ENCODE assay signal across 8 cellular contexts in genomic region chr1:145488193-145488933, GRCh38.
DNase-seq lines count a peak whose midpoint lies in the region; ATAC-seq and TF ChIP-seq lines count a peak whose summit lies in the region.
"Not testable (repeated sequence)": the region's sequence is repeated elsewhere in the genome, so short reads cannot be mapped to it uniquely, and the experiment has no call there.

No MANE protein-coding gene starts in this region.

- not testable (repeated sequence) for H3K27me3 ChIP-seq in CD8-positive, alpha-beta T cell (ENCODE audit: insufficient read depth, low read length); right cardiac atrium (ENCODE audit: control insufficient read depth, insufficient read depth)

- H3K4me3 ChIP-seq in CD8-positive, alpha-beta T cell (ENCODE audit: low read depth, low read length); right cardiac atrium (ENCODE audit: low read length): not testable (repeated sequence)
- H3K4me3 ChIP-seq in astrocyte of the spinal cord (ENCODE audit: low read depth, low read length) = peak overlapping the region; percentile 15

- H3K9me3 Mint-ChIP-seq in CD8-positive, alpha-beta T cell; HFFc6; activated CD8-positive, alpha-beta T cell treated with anti-CD3 and anti-CD28 coated beads, Interleukin-2, amount 10 ng/mL, durations not matched to agents 7 days and 5 days (ENCODE audit: insufficient read depth); activated T-helper 2 cell treated with anti-CD3 and anti-CD28 coated beads, Interferon-gamma antibody, Interleukin-2, Interleukin-4, amounts not matched to agents 10 μg/mL and 5 μg/mL and 100 μg/mL, durations not matched to agents 14 hours and 24 hours and 36 hours; stimulated activated memory B cell treated with anti-CD40 and anti-IgM and Interleukin-4, amounts not matched to agents 10 μg/mL and 1 μg/mL and 100 μg/mL, for 72 hours: not testable (repeated sequence)

- H3K4me1 ChIP-seq in CD8-positive, alpha-beta T cell (ENCODE audit: insufficient read depth, low read length); right cardiac atrium (ENCODE audit: control insufficient read depth, insufficient read depth, low read length): not testable (repeated sequence)

- WGBS in right cardiac atrium = 5% methylated on average over 6 of the region's 31 CpGs

- H3K27me3 Mint-ChIP-seq in CD8-positive, alpha-beta T cell (ENCODE audit: low read depth); HFFc6 (ENCODE audit: insufficient read depth); T-helper 17 cell; stimulated activated memory B cell treated with anti-CD40 and anti-IgM and Interleukin-4, amounts not matched to agents 10 μg/mL and 1 μg/mL and 100 μg/mL, for 72 hours: not testable (repeated sequence)
- H3K27me3 Mint-ChIP-seq in activated CD8-positive, alpha-beta T cell treated with anti-CD3 and anti-CD28 coated beads, Interleukin-2, amount 10 ng/mL, durations not matched to agents 7 days and 5 days (ENCODE audit: low read depth) = peaks cover 15% of the 10 kb centered on the region
- peaks cover 14% of the 10 kb centered on the region for H3K27me3 Mint-ChIP-seq in activated T-helper 2 cell treated with anti-CD3 and anti-CD28 coated beads, Interferon-gamma antibody, Interleukin-2, Interleukin-4, amounts not matched to agents 10 μg/mL and 5 μg/mL and 100 μg/mL, durations not matched to agents 14 hours and 24 hours and 36 hours (ENCODE audit: low read depth)

- not testable (repeated sequence) for H3K27ac ChIP-seq in CD8-positive, alpha-beta T cell (ENCODE audit: low read depth, low read length); right cardiac atrium (ENCODE audit: low read length)

- TF ChIP-seq CTCF in CD8-positive, alpha-beta T cell (IDR thresholded peaks at IDR 0.05); HFFc6 (IDR thresholded peaks at IDR 0.05); astrocyte of the spinal cord (IDR thresholded peaks at IDR 0.05; ENCODE audit: low read depth, low read length): not testable (repeated sequence)

- H3K36me3 Mint-ChIP-seq in CD8-positive, alpha-beta T cell; HFFc6 (ENCODE audit: low read depth); T-helper 17 cell (ENCODE audit: low read depth); activated CD8-positive, alpha-beta T cell treated with anti-CD3 and anti-CD28 coated beads, Interleukin-2, amount 10 ng/mL, durations not matched to agents 7 days and 5 days (ENCODE audit: low read depth); activated T-helper 2 cell treated with anti-CD3 and anti-CD28 coated beads, Interferon-gamma antibody, Interleukin-2, Interleukin-4, amounts not matched to agents 10 μg/mL and 5 μg/mL and 100 μg/mL, durations not matched to agents 14 hours and 24 hours and 36 hours (ENCODE audit: low read depth); stimulated activated memory B cell treated with anti-CD40 and anti-IgM and Interleukin-4, amounts not matched to agents 10 μg/mL and 1 μg/mL and 100 μg/mL, for 72 hours: not testable (repeated sequence)

- not testable (repeated sequence) for H3K9me3 ChIP-seq in CD8-positive, alpha-beta T cell (ENCODE audit: low read length); T-helper 17 cell (ENCODE audit: control insufficient read depth, low read length, poor library complexity, severe bottlenecking); right cardiac atrium (ENCODE audit: control insufficient read depth, low read length)

- ATAC-seq in CD8-positive, alpha-beta T cell; T-helper 17 cell; activated CD8-positive, alpha-beta T cell treated with anti-CD3 and anti-CD28 coated beads, Interleukin-2, amount 10 ng/mL, durations not matched to agents 7 days and 5 days; stimulated activated memory B cell treated with anti-CD40 and anti-IgM and Interleukin-4, amounts not matched to agents 10 μg/mL and 1 μg/mL and 100 μg/mL, for 72 hours: not testable (repeated sequence)
- ATAC-seq in right cardiac atrium = peak; percentile 61 to 70

- in situ Hi-C loops in astrocyte of the spinal cord (cut with HindIII; ENCODE audit: low sequenced_read_pairs) = not testable (repeated sequence)

- peak overlapping the region; percentile 58 for H3K4me3 Mint-ChIP-seq in CD8-positive, alpha-beta T cell
- H3K4me3 Mint-ChIP-seq in HFFc6 = peak overlapping the region; percentile 36; the same call in 1 of the 2 replicates
- H3K4me3 Mint-ChIP-seq in T-helper 17 cell = peak overlapping the region; percentile 76
- peak overlapping the region; percentile 38 for H3K4me3 Mint-ChIP-seq in activated CD8-positive, alpha-beta T cell treated with anti-CD3 and anti-CD28 coated beads, Interleukin-2, amount 10 ng/mL, durations not matched to agents 7 days and 5 days
- peak overlapping the region; percentile 58 for H3K4me3 Mint-ChIP-seq in activated T-helper 2 cell treated with anti-CD3 and anti-CD28 coated beads, Interferon-gamma antibody, Interleukin-2, Interleukin-4, amounts not matched to agents 10 μg/mL and 5 μg/mL and 100 μg/mL, durations not matched to agents 14 hours and 24 hours and 36 hours (ENCODE audit: low read depth)
- peak overlapping the region; percentile 71 for H3K4me3 Mint-ChIP-seq in stimulated activated memory B cell treated with anti-CD40 and anti-IgM and Interleukin-4, amounts not matched to agents 10 μg/mL and 1 μg/mL and 100 μg/mL, for 72 hours

- H3K36me3 ChIP-seq in CD8-positive, alpha-beta T cell (ENCODE audit: insufficient read depth, low read length) = not testable (repeated sequence)

- CTCF ChIA-PET in CD8-positive, alpha-beta T cell (lab: Charles Lee); activated CD8-positive, alpha-beta T cell treated with anti-CD3 and anti-CD28 coated beads, Interleukin-2, amount 10 ng/mL, durations not matched to agents 7 days and 5 days (lab: Charles Lee): not testable (repeated sequence)

- intact Hi-C loops in CD8-positive, alpha-beta T cell (cut with DNase I, micrococcal nuclease); activated T-helper 2 cell treated with anti-CD3 and anti-CD28 coated beads, Interferon-gamma antibody, Interleukin-2, Interleukin-4, amounts not matched to agents 10 μg/mL and 5 μg/mL and 100 μg/mL, durations not matched to agents 14 hours and 24 hours and 36 hours (cut with micrococcal nuclease); right cardiac atrium (cut with DNase I): not testable (repeated sequence)

- not testable (repeated sequence) for DNase-seq in CD8-positive, alpha-beta T cell; HFFc6; T-helper 17 cell; activated CD8-positive, alpha-beta T cell treated with anti-CD3 and anti-CD28 coated beads, Interleukin-2, amount 10 ng/mL, durations not matched to agents 7 days and 5 days; activated T-helper 2 cell treated with anti-CD3 and anti-CD28 coated beads, Interferon-gamma antibody, Interleukin-2, Interleukin-4, amounts not matched to agents 10 μg/mL and 5 μg/mL and 100 μg/mL, durations not matched to agents 14 hours and 24 hours and 36 hours (ENCODE audit: low spot score); astrocyte of the spinal cord (ENCODE audit: low read depth, low spot score); right cardiac atrium

- not testable (repeated sequence) for H3K4me1 Mint-ChIP-seq in CD8-positive, alpha-beta T cell (ENCODE audit: low read depth); HFFc6 (ENCODE audit: low read depth); T-helper 17 cell; activated CD8-positive, alpha-beta T cell treated with anti-CD3 and anti-CD28 coated beads, Interleukin-2, amount 10 ng/mL, durations not matched to agents 7 days and 5 days (ENCODE audit: low read depth); activated T-helper 2 cell treated with anti-CD3 and anti-CD28 coated beads, Interferon-gamma antibody, Interleukin-2, Interleukin-4, amounts not matched to agents 10 μg/mL and 5 μg/mL and 100 μg/mL, durations not matched to agents 14 hours and 24 hours and 36 hours (ENCODE audit: low read depth); stimulated activated memory B cell treated with anti-CD40 and anti-IgM and Interleukin-4, amounts not matched to agents 10 μg/mL and 1 μg/mL and 100 μg/mL, for 72 hours

- POLR2A ChIA-PET in CD8-positive, alpha-beta T cell (lab: Charles Lee); activated CD8-positive, alpha-beta T cell treated with anti-CD3 and anti-CD28 coated beads, Interleukin-2, amount 10 ng/mL, durations not matched to agents 7 days and 5 days (lab: Charles Lee): not testable (repeated sequence)

- not testable (repeated sequence) for H3K27ac Mint-ChIP-seq in CD8-positive, alpha-beta T cell; HFFc6; T-helper 17 cell; activated CD8-positive, alpha-beta T cell treated with anti-CD3 and anti-CD28 coated beads, Interleukin-2, amount 10 ng/mL, durations not matched to agents 7 days and 5 days; activated T-helper 2 cell treated with anti-CD3 and anti-CD28 coated beads, Interferon-gamma antibody, Interleukin-2, Interleukin-4, amounts not matched to agents 10 μg/mL and 5 μg/mL and 100 μg/mL, durations not matched to agents 14 hours and 24 hours and 36 hours; stimulated activated memory B cell treated with anti-CD40 and anti-IgM and Interleukin-4, amounts not matched to agents 10 μg/mL and 1 μg/mL and 100 μg/mL, for 72 hours
